ENCODE assay signal across 21 cellular contexts in the genomic region with DNA sequence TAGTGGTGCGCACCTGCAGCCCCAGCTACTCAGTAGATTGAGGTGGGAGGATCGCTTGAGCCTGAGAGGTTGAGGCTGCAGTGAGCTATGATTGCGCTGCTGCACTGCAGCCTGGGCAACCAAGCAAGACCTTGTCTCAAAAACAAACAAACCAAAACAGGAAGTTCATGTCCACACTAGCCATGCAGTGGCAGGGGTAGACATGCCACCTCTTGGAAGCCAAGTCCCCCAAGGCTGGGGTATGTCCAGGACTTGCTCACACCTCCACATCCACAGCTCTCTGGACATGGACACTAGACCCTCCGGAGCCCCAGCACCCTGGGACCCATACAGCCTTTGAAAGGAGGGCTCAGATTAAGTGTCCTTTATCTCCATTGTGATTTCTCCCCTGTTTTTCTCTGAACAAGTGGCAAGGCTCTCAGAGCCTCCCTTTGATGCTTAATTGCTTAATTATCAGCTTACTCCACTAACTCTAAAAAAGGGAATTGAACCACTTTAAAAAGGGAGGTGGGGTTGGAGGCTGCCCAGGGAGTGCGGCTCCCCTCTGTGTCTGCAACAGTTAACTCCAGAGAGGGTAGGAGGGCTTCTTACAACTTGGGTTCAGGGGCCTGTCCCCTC.
"Had no signal": no experiment of that assay in that cellular context is flagged by ENCODE, and none has a peak within 500 bp of the region (broad histone marks: within the 10 kb centered on the region; RNA-seq: fewer than 3 reads in every experiment).

No MANE protein-coding gene starts in this region.

- H3K9me3 Mint-ChIP-seq: activated naive CD4-positive, alpha-beta T cell treated with anti-CD3 and anti-CD28 coated beads, Interleukin-2, amount 10 ng/mL, durations not matched to agents 7 days and 5 days; activated T-cell treated with anti-CD3 and anti-CD28 coated beads, Interleukin-2, amount 50 U/mL, for 4 hours; central memory CD8-positive, alpha-beta T cell; memory B cell had no signal

- H3K9me3 ChIP-seq: ascending aorta, gastrocnemius medialis, heart right ventricle, left ventricle myocardium inferior, prostate gland, right atrium auricular region, tibial artery had no signal

- H3K27ac ChIP-seq: ascending aorta, gastrocnemius medialis, heart right ventricle, left ventricle myocardium inferior, prostate gland, right atrium auricular region, tibial artery had no signal

- H3K36me3 Mint-ChIP-seq: activated naive CD4-positive, alpha-beta T cell treated with anti-CD3 and anti-CD28 coated beads, Interleukin-2, amount 10 ng/mL, durations not matched to agents 7 days and 5 days; memory B cell; WTC11 had no signal

- H3K36me3 ChIP-seq: ascending aorta, gastrocnemius medialis, heart right ventricle, left ventricle myocardium inferior, prostate gland, right atrium auricular region, tibial artery had no signal

- H3K4me3 Mint-ChIP-seq: activated naive CD4-positive, alpha-beta T cell treated with anti-CD3 and anti-CD28 coated beads, Interleukin-2, amount 10 ng/mL, durations not matched to agents 7 days and 5 days; activated T-cell treated with anti-CD3 and anti-CD28 coated beads, Interleukin-2, amount 50 U/mL, for 4 hours; central memory CD8-positive, alpha-beta T cell; memory B cell; WTC11 had no signal

- H3K27ac Mint-ChIP-seq: activated naive CD4-positive, alpha-beta T cell treated with anti-CD3 and anti-CD28 coated beads, Interleukin-2, amount 10 ng/mL, durations not matched to agents 7 days and 5 days; memory B cell; WTC11 had no signal

- DNase-seq: activated CD4-positive, alpha-beta T cell treated with anti-CD3 and anti-CD28 coated beads for 4 hours; activated CD8-positive, alpha-beta memory T cell treated with anti-CD3 and anti-CD28 coated beads, Interleukin-2, amount 50 U/mL, for 4 hours; activated effector memory CD4-positive, alpha-beta T cell treated with Interleukin-2 at 50 U/mL for 16 hours; activated naive CD4-positive, alpha-beta T cell treated with anti-CD3 and anti-CD28 coated beads, Interleukin-2, amount 10 ng/mL, durations not matched to agents 7 days and 5 days; activated T-cell treated with anti-CD3 and anti-CD28 coated beads, Interleukin-2, amount 50 U/mL, for 4 hours; cortex of kidney; erythroblast; gastrocnemius medialis; heart right ventricle; left ventricle myocardium inferior; stimulated activated CD4-positive, alpha-beta T cell treated with anti-CD3 and anti-CD28 coated beads, Interleukin-12 subunit alpha, Interleukin-12 subunit beta, amount 100 ng/mL, for 4 hours; stimulated activated CD4-positive, alpha-beta T cell treated with anti-CD3 and anti-CD28 coated beads, Interleukin-1b, Interleukin-23, amount 100 ng/mL, for 48 hours; stimulated activated naive CD4-positive, alpha-beta T cell treated with Interleukin-2 at 50 U/mL for 16 hours; substantia nigra; tibial artery had no signal
